In the genomic region with DNA sequence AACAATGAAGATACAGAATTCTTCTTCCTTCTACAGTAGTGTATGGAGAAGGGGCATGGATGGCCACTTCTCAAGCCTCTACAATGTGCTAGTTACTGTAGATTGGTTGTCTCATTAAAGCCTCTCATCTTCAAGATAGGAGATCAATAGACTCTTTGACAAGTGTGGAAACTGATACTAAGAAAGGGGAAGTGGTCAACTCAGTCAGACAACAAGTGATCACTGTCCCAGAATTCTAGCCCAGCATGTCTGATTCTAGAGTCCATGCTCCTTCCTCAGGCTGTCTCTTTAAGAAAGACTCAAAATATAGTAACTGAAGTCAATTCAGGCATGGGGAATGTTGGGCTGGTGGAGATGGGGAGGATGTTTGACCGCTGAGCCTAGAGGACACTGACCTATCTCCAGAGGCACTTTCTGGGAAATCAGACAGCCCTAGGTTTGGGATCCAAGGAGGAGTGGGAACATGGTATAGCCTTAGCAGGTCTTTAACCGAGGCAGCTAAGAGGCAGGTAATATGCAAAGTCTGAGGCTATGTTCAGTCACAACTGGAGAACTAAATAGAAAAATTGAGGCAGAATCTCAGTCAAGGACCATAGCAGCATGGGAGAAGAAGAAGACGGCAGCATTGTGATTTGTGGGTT, we compare ENCODE assay signal across 9 cellular contexts. TPM values are rescaled to one million over a fixed set of nuclear protein-coding genes. Genes with fewer than 3 reads are reported as not detected.
DNase-seq lines count a peak whose midpoint lies in the region; ATAC-seq and TF ChIP-seq lines count a peak whose summit lies in the region.
"Had no signal": no experiment of that assay in that cellular context is flagged by ENCODE, and none has a peak within 500 bp of the region (broad histone marks: within the 10 kb centered on the region; RNA-seq: fewer than 3 reads in every experiment).

No MANE protein-coding gene starts in this region.

- no peak overlapping the region for H3K27ac Mint-ChIP-seq in activated CD4-positive, alpha-beta T cell treated with anti-CD3 and anti-CD28 coated beads, Interleukin-2, amount 10 ng/mL, durations not matched to agents 24 days and 14 days
- H3K27ac Mint-ChIP-seq in T-helper 17 cell, result no peak overlapping the region
- H3K27ac Mint-ChIP-seq: T-helper 1 cell treated with Interleukin-12 subunit alpha and Interleukin-12 subunit beta and Interleukin-4 antibody, amounts not matched to agents 30 μg/mL and 1 μg/mL, for 36 hours had no signal

- no peaks in the 10 kb centered on the region for H3F3A ChIP-seq in PC-3 (ENCODE audit: low read length, unreplicated experiment)

- peaks cover 26% of the 10 kb centered on the region for H3K4me1 ChIP-seq in PC-3 (ENCODE audit: insufficient read depth, low read length)

- no peaks in the 10 kb centered on the region for H3K27me3 ChIP-seq in PC-3 (ENCODE audit: low read length)

- peak; percentile 77 for DNase-seq in NB4 (ENCODE audit: low read depth)
- DNase-seq in putamen (ENCODE audit: low spot score), result peak; percentile 39
- no peak for DNase-seq in activated CD4-positive, alpha-beta T cell treated with anti-CD3 and anti-CD28 coated beads, Interleukin-2, amount 10 ng/mL, durations not matched to agents 24 days and 14 days
- DNase-seq in T-helper 17 cell, result no peak
- DNase-seq in caudate nucleus (lab: John Stamatoyannopoulos, UW), result no peak
- DNase-seq in PC-3, result no peak

- no peak overlapping the region for H3K4me2 ChIP-seq in PC-3 (ENCODE audit: low read length)

- no peaks in the 10 kb centered on the region for H4K20me1 ChIP-seq in PC-3 (ENCODE audit: low read length)

- H3K4me1 Mint-ChIP-seq in activated CD4-positive, alpha-beta T cell treated with anti-CD3 and anti-CD28 coated beads, Interleukin-2, amount 10 ng/mL, durations not matched to agents 24 days and 14 days, result peaks cover 8% of the 10 kb centered on the region
- H3K4me1 Mint-ChIP-seq in T-helper 17 cell, result peaks cover 5% of the 10 kb centered on the region

- TF ChIP-seq POLR2A in NB4 (IDR thresholded peaks at IDR 0.05; ENCODE audit: extremely low read depth, insufficient read length), result no peak

- no peak overlapping the region for H3K9ac ChIP-seq in PC-3 (ENCODE audit: low read length)

- H3K9me3 ChIP-seq in T-helper 17 cell (ENCODE audit: control insufficient read depth, low read length, poor library complexity, severe bottlenecking) (no peaks in the 10 kb centered on the region), PC-3 (ENCODE audit: low read length) (no peaks in the 10 kb centered on the region)

- peaks cover 56% of the 10 kb centered on the region for H3K27me3 Mint-ChIP-seq in activated CD4-positive, alpha-beta T cell treated with anti-CD3 and anti-CD28 coated beads, Interleukin-2, amount 10 ng/mL, durations not matched to agents 24 days and 14 days
- peaks cover 17% of the 10 kb centered on the region for H3K27me3 Mint-ChIP-seq in T-helper 17 cell

- H3K9me3 Mint-ChIP-seq in activated CD4-positive, alpha-beta T cell treated with anti-CD3 and anti-CD28 coated beads, Interleukin-2, amount 10 ng/mL, durations not matched to agents 24 days and 14 days, result no peaks in the 10 kb centered on the region
- H3K9me3 Mint-ChIP-seq: T-helper 1 cell treated with Interleukin-12 subunit alpha and Interleukin-12 subunit beta and Interleukin-4 antibody, amounts not matched to agents 30 μg/mL and 1 μg/mL, for 36 hours had no signal

- CTCF ChIA-PET in PC-3 (lab: Charles Lee), result no interaction called here

- no peaks in the 10 kb centered on the region for H3K36me3 ChIP-seq in PC-3 (ENCODE audit: low read depth, low read length)

- H3K9me2 ChIP-seq in PC-3 (replicated peaks; ENCODE audit: low read length), result no peaks in the 10 kb centered on the region

- H3K36me3 Mint-ChIP-seq in activated CD4-positive, alpha-beta T cell treated with anti-CD3 and anti-CD28 coated beads, Interleukin-2, amount 10 ng/mL, durations not matched to agents 24 days and 14 days (ENCODE audit: low read depth), result no peaks in the 10 kb centered on the region
- H3K36me3 Mint-ChIP-seq in T-helper 17 cell (ENCODE audit: low read depth), result no peaks in the 10 kb centered on the region

- no peak overlapping the region for H3K4me3 ChIP-seq in NB4 (ENCODE audit: low read depth, low read length)
- H3K4me3 ChIP-seq in PC-3 (ENCODE audit: low read length), result no peak overlapping the region

- H3K79me2 ChIP-seq in PC-3 (ENCODE audit: low read length), result no peaks in the 10 kb centered on the region

- H3K4me3 Mint-ChIP-seq in activated CD4-positive, alpha-beta T cell treated with anti-CD3 and anti-CD28 coated beads, Interleukin-2, amount 10 ng/mL, durations not matched to agents 24 days and 14 days, result no peak overlapping the region
- no peak overlapping the region for H3K4me3 Mint-ChIP-seq in T-helper 17 cell
- H3K4me3 Mint-ChIP-seq: T-helper 1 cell treated with Interleukin-12 subunit alpha and Interleukin-12 subunit beta and Interleukin-4 antibody, amounts not matched to agents 30 μg/mL and 1 μg/mL, for 36 hours had no signal

- H3K27ac ChIP-seq in caudate nucleus (ENCODE audit: low read depth, low read length) (no peak overlapping the region), PC-3 (ENCODE audit: low read length) (no peak overlapping the region)

- ATAC-seq in GM18868 (IDR thresholded peaks at IDR 0.05; ENCODE audit: unreplicated experiment) (peak; percentile 63), HG02642 (IDR thresholded peaks at IDR 0.05; ENCODE audit: poor library complexity, unreplicated experiment) (peak; percentile 76), T-helper 17 cell (no peak), PC-3 (no peak)

- no TSS peak for BruUV-seq in PC-3 (replicated peaks; lab: Mats Ljungman, UMichigan)

- POLR2A ChIA-PET in PC-3 (lab: Charles Lee; ENCODE audit: unreplicated experiment), result no interaction called here

- no peak overlapping the region for H2AFZ ChIP-seq in PC-3 (ENCODE audit: low read length)

- TF ChIP-seq CTCF in NB4 (IDR thresholded peaks at IDR 0.05; ENCODE audit: low read depth, low read length) (no peak), PC-3 (conservative IDR thresholded peaks at IDR 0.05; ENCODE audit: low read depth, low read length) (no peak)

- intact Hi-C loops in activated CD4-positive, alpha-beta T cell treated with anti-CD3 and anti-CD28 coated beads, Interleukin-2, amount 10 ng/mL, durations not matched to agents 24 days and 14 days (cut with micrococcal nuclease), result no loop called here
- intact Hi-C loops in PC-3 (cut with micrococcal nuclease), result no loop called here

RNA-seq across cellular contexts. Expression of a gene that starts 39.3 kb away (rescaled TPM):
- total RNA-seq in activated CD4-positive, alpha-beta T cell treated with anti-CD3 and anti-CD28 coated beads, Interleukin-2, amount 10 ng/mL, durations not matched to agents 24 days and 14 days, result 32.9 and 34.7 TPM in 2 replicates
- total RNA-seq in T-helper 17 cell, result 10 to 100 TPM; 12.5 to 13.8 TPM
- total RNA-seq in PC-3 (2014; rRNA removed), result 17.1 and 17.3 TPM in 2 replicates

RNA-seq across cellular contexts. Expression of a gene that starts 48.8 kb away (rescaled TPM):
- total RNA-seq in activated CD4-positive, alpha-beta T cell treated with anti-CD3 and anti-CD28 coated beads, Interleukin-2, amount 10 ng/mL, durations not matched to agents 24 days and 14 days, result 0.40 and 0.57 TPM in 2 replicates
- total RNA-seq in T-helper 17 cell (1 to 10 TPM; 2.4 to 2.9 TPM), PC-3 (2014; rRNA removed) (3.9 and 4.5 TPM in 2 replicates)

Comparison
In these comparisons a context has a peak if more than half of its experiments do, and no peak if none do; other contexts are left out.
1. ATAC-seq: peak in GM18868 (single experiment) and HG02642 (single experiment); none in T-helper 17 cell (single experiment) and PC-3 (single experiment).
2. DNase-seq: peak in NB4 (single experiment) and putamen (single experiment); none in activated CD4-positive, alpha-beta T cell treated with anti-CD3 and anti-CD28 coated beads, Interleukin-2, amount 10 ng/mL, durations not matched to agents 24 days and 14 days (single experiment), T-helper 17 cell (0 of 3), caudate nucleus (0 of 61) and PC-3 (single experiment).